24 cellular contexts compared by ENCODE assay signal in genomic region chr7:158612546-158612945, GRCh38. TPM values are rescaled to one million over a fixed set of nuclear protein-coding genes. Genes with fewer than 3 reads are reported as not detected.
A peak's percentile ranks its signal among the peaks of the same experiment; 100 is the strongest.
DNase-seq lines count a peak whose midpoint lies in the region; ATAC-seq and TF ChIP-seq lines count a peak whose summit lies in the region.
"Had no signal": no experiment of that assay in that cellular context is flagged by ENCODE, and none has a peak within 500 bp of the region (broad histone marks: within the 10 kb centered on the region; RNA-seq: fewer than 3 reads in every experiment).

No MANE protein-coding gene starts in this region.

- no peak for ATAC-seq in activated T-helper 17 cell treated with anti-CD3 and anti-CD28 coated beads, Interleukin-2, amount 50 U/mL, for 72 hours (replicated peaks)
- ATAC-seq in HG03520 (IDR thresholded peaks at IDR 0.05; ENCODE audit: unreplicated experiment), result no peak
- ATAC-seq in CD4-positive, alpha-beta T cell (ENCODE audit: poor library complexity), result no peak

- no peaks in the 10 kb centered on the region for H3K9me3 ChIP-seq in BLaER1 treated with 17β-estradiol and CSF1 and Interleukin-3, amounts not matched to agents 10 nM and 100 nM (replicated peaks in 1 of 11)
- H3K9me3 ChIP-seq in HEK293 (ENCODE audit: control insufficient read depth, insufficient read depth, low read depth, low read length), result no peaks in the 10 kb centered on the region
- H3K9me3 ChIP-seq in CD4-positive, alpha-beta T cell (ENCODE audit: control insufficient read depth, low read length), result no peaks in the 10 kb centered on the region
- H3K9me3 ChIP-seq: HAP-1 had no signal

- no peaks in the 10 kb centered on the region for H3K27me3 Mint-ChIP-seq in activated T-helper 17 cell treated with anti-CD3 and anti-CD28 coated beads, Interleukin-2, amount 50 U/mL, for 72 hours
- H3K27me3 Mint-ChIP-seq in osteocyte (ENCODE audit: unreplicated experiment), result no peaks in the 10 kb centered on the region
- no peaks in the 10 kb centered on the region for H3K27me3 Mint-ChIP-seq in CD4-positive, alpha-beta T cell

- peak overlapping the region; percentile 21 for H3K4me3 Mint-ChIP-seq in activated T-helper 17 cell treated with anti-CD3 and anti-CD28 coated beads, Interleukin-2, amount 50 U/mL, for 72 hours
- H3K4me3 Mint-ChIP-seq in osteocyte (ENCODE audit: unreplicated experiment), result no peak overlapping the region
- H3K4me3 Mint-ChIP-seq in CD4-positive, alpha-beta T cell, result no peak overlapping the region

- H3K27ac ChIP-seq in BLaER1 treated with 17β-estradiol and CSF1 and Interleukin-3, amounts not matched to agents 10 nM and 100 nM, result peak overlapping the region in 5 of 11 experiments; percentile 36 to 69 (median 60); a peak in 8 of 22 replicates
- no peak overlapping the region for H3K27ac ChIP-seq in HEK293 (ENCODE audit: extremely low read depth, low read depth, low read length)
- H3K27ac ChIP-seq in CD4-positive, alpha-beta T cell (ENCODE audit: low read depth, low read length), result no peak overlapping the region
- H3K27ac ChIP-seq: PC-9 had no signal

- no peak for TF ChIP-seq CTCF in HEK293 (tag by site-specific recombination; IDR thresholded peaks at IDR 0.05)
- no peak for TF ChIP-seq CTCF in osteocyte (IDR thresholded peaks at IDR 0.05)
- TF ChIP-seq CTCF in CD4-positive, alpha-beta T cell (IDR thresholded peaks at IDR 0.05), result no peak

- H3K4me1 Mint-ChIP-seq in activated T-helper 17 cell treated with anti-CD3 and anti-CD28 coated beads, Interleukin-2, amount 50 U/mL, for 72 hours, result peaks cover 7% of the 10 kb centered on the region
- peaks cover 15% of the 10 kb centered on the region for H3K4me1 Mint-ChIP-seq in osteocyte (ENCODE audit: unreplicated experiment)
- H3K4me1 Mint-ChIP-seq in CD4-positive, alpha-beta T cell (ENCODE audit: low read depth), result no peaks in the 10 kb centered on the region

- intact Hi-C loops in CD4-positive, alpha-beta T cell (cut with DNase I, micrococcal nuclease), result no loop called here

- H3K9me3 Mint-ChIP-seq in activated T-helper 17 cell treated with anti-CD3 and anti-CD28 coated beads, Interleukin-2, amount 50 U/mL, for 72 hours, result no peaks in the 10 kb centered on the region
- H3K9me3 Mint-ChIP-seq in osteocyte (ENCODE audit: unreplicated experiment), result no peaks in the 10 kb centered on the region
- H3K9me3 Mint-ChIP-seq in CD4-positive, alpha-beta T cell, result no peaks in the 10 kb centered on the region

- no peak overlapping the region for H3K9ac ChIP-seq in BLaER1 treated with 17β-estradiol and CSF1 and Interleukin-3, amounts not matched to agents 10 nM and 100 nM

- peaks cover 29% of the 10 kb centered on the region for H3K36me3 Mint-ChIP-seq in activated T-helper 17 cell treated with anti-CD3 and anti-CD28 coated beads, Interleukin-2, amount 50 U/mL, for 72 hours (ENCODE audit: low read depth)
- H3K36me3 Mint-ChIP-seq in osteocyte (ENCODE audit: unreplicated experiment), result no peaks in the 10 kb centered on the region
- no peaks in the 10 kb centered on the region for H3K36me3 Mint-ChIP-seq in CD4-positive, alpha-beta T cell (ENCODE audit: low read depth)

- peaks cover 16 to 61% (median 46%) of the 10 kb centered on the region in 10 experiments for H3K4me1 ChIP-seq in BLaER1 treated with 17β-estradiol and CSF1 and Interleukin-3, amounts not matched to agents 10 nM and 100 nM
- H3K4me1 ChIP-seq in HEK293 (ENCODE audit: control insufficient read depth, insufficient read depth, low read length), result peaks cover 13% of the 10 kb centered on the region; the same call in 1 of the 2 replicates
- H3K4me1 ChIP-seq: HAP-1 had no signal

- peaks cover 0 to 14% (median 6%) of the 10 kb centered on the region in 11 experiments; a peak in 12 of 22 replicates for H3K36me3 ChIP-seq in BLaER1 treated with 17β-estradiol and CSF1 and Interleukin-3, amounts not matched to agents 10 nM and 100 nM
- H3K36me3 ChIP-seq in HEK293 (ENCODE audit: control insufficient read depth in 2 of 2, insufficient read depth in 1 of 2, low read length in 2 of 2), result peaks cover 0 to 35% of the 10 kb centered on the region in 2 experiments; a peak in 2 of 3 replicates

- CTCF ChIA-PET in HEK293 (lab: Yijun Ruan, JAX), result no interaction called here
- CTCF ChIA-PET in CD4-positive, alpha-beta T cell (lab: Charles Lee), result no interaction called here

- POLR2A ChIA-PET in HEK293 (lab: Yijun Ruan, JAX), result no interaction called here
- POLR2A ChIA-PET in CD4-positive, alpha-beta T cell (lab: Charles Lee), result no interaction called here

- no peaks in the 10 kb centered on the region for H4K20me1 ChIP-seq in BLaER1 treated with 17β-estradiol and CSF1 and Interleukin-3, amounts not matched to agents 10 nM and 100 nM

- no peak overlapping the region for H3K4me3 ChIP-seq in BLaER1 treated with 17β-estradiol and CSF1 and Interleukin-3, amounts not matched to agents 10 nM and 100 nM
- no peak overlapping the region for H3K4me3 ChIP-seq in HEK293 (ENCODE audit: low read depth, low read length)
- H3K4me3 ChIP-seq: HAP-1, PC-9 had no signal

- peak; percentile 51 for DNase-seq in osteocyte (ENCODE audit: extremely low spot score, unreplicated experiment)
- DNase-seq in NCI-H1436 treated with DMSO at 0.1 percent for 48 hours (lab: John Stamatoyannopoulos, UW), result no peak
- no peak for DNase-seq in activated naive CD4-positive, alpha-beta T cell treated with anti-CD3 and anti-CD28 coated beads, Interleukin-2, amount 50 U/mL, for 16 hours
- no peak for DNase-seq in CD4-positive, alpha-beta T cell
- DNase-seq: C1 segment of cervical spinal cord, Calu3, DMS79 treated with DMSO at 0.1 percent for 48 hours, GOT3, IMR-90, KG1, NCI-H1048, NCI-H1417, NCI-H1694 treated with DMSO at 0.1 percent for 48 hours, NCI-H2171 treated with DMSO at 0.1 percent for 48 hours, NCI-H524, NCI-H774, PC-9, SHP77, T-helper 1 cell had no signal

- peak overlapping the region in 9 of 11 experiments; percentile 2 to 64 (median 56); a peak in 16 of 22 replicates for H3K4me2 ChIP-seq in BLaER1 treated with 17β-estradiol and CSF1 and Interleukin-3, amounts not matched to agents 10 nM and 100 nM
- H3K4me2 ChIP-seq: PC-9 had no signal

- peak overlapping the region; percentile 69 for H3K27ac Mint-ChIP-seq in activated T-helper 17 cell treated with anti-CD3 and anti-CD28 coated beads, Interleukin-2, amount 50 U/mL, for 72 hours
- H3K27ac Mint-ChIP-seq in osteocyte (ENCODE audit: unreplicated experiment), result no peak overlapping the region
- H3K27ac Mint-ChIP-seq in CD4-positive, alpha-beta T cell, result no peak overlapping the region

- H3K27me3 ChIP-seq in BLaER1 treated with 17β-estradiol and CSF1 and Interleukin-3, amounts not matched to agents 10 nM and 100 nM, result no peaks in the 10 kb centered on the region
- H3K27me3 ChIP-seq in CD4-positive, alpha-beta T cell (ENCODE audit: control insufficient read depth, insufficient read depth, low read length), result no peaks in the 10 kb centered on the region

TF ChIP-seq in HEK293, 187 proteins besides CTCF, POLR2A, EP300 and RAD21:
- no peak for TF ChIP-seq ZSCAN23 (tag by site-specific recombination; IDR thresholded peaks at IDR 0.05)
- TF ChIP-seq ZNF670 (tag by site-specific recombination; IDR thresholded peaks at IDR 0.05; ENCODE audit: low read depth), result no peak
- 0 out of 2 replicates have a peak, but pooled peaks have one; percentile 13 for TF ChIP-seq ZFHX2 (tag by site-specific recombination; conservative IDR thresholded peaks at IDR 0.05)
- TF ChIP-seq ZNF501 (tag by site-specific recombination; IDR thresholded peaks at IDR 0.05), result no peak
- TF ChIP-seq, protein P1, sequence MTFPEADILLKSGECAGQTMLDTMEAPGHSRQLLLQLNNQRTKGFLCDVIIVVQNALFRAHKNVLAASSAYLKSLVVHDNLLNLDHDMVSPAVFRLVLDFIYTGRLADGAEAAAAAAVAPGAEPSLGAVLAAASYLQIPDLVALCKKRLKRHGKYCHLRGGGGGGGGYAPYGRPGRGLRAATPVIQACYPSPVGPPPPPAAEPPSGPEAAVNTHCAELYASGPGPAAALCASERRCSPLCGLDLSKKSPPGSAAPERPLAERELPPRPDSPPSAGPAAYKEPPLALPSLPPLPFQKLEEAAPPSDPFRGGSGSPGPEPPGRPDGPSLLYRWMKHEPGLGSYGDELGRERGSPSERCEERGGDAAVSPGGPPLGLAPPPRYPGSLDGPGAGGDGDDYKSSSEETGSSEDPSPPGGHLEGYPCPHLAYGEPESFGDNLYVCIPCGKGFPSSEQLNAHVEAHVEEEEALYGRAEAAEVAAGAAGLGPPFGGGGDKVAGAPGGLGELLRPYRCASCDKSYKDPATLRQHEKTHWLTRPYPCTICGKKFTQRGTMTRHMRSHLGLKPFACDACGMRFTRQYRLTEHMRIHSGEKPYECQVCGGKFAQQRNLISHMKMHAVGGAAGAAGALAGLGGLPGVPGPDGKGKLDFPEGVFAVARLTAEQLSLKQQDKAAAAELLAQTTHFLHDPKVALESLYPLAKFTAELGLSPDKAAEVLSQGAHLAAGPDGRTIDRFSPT (tag by site-specific recombination; IDR thresholded peaks at IDR 0.05), result no peak
- TF ChIP-seq ZNF350 (tag by site-specific recombination; IDR thresholded peaks at IDR 0.05), result no peak
- TF ChIP-seq ZNF558 (tag by site-specific recombination; IDR thresholded peaks at IDR 0.05), result no peak

RNA-seq across cellular contexts. Expression of gene PTPRN2, which starts 24.9 kb away (rescaled TPM):
- 1 to 10 TPM in 1 of 2 donors, under 1 TPM in 1; 0.48 to 1.4 TPM for total RNA-seq in activated T-helper 17 cell treated with anti-CD3 and anti-CD28 coated beads, Interleukin-2, amount 50 U/mL, for 72 hours
- total RNA-seq in osteocyte, result 0.50 and 0.59 TPM in 2 replicates
- total RNA-seq in CD4-positive, alpha-beta T cell, result under 1 TPM; 0.34 to 0.44 TPM
- total RNA-seq: IMR-90, PC-9 had no signal
